In genomic region chr11:78791964-78792363, GRCh38 we compare ENCODE assay signal across 1 cellular context.
TF ChIP-seq lines count a peak whose summit lies in the region.

No MANE protein-coding gene starts in this region.

TF ChIP-seq in IMR-90, 13 proteins besides CTCF, POLR2A, EP300 and RAD21:
- TF ChIP-seq MXI1 (IDR thresholded peaks at IDR 0.05; ENCODE audit: borderline replicate concordance, low read depth, low read length) = no peak
- TF ChIP-seq SMC3 (IDR thresholded peaks at IDR 0.05; ENCODE audit: low read depth, low read length) = no peak
- TF ChIP-seq MAZ (IDR thresholded peaks at IDR 0.05; ENCODE audit: borderline replicate concordance, low read depth, low read length) = no peak
- TF ChIP-seq BHLHE40 (IDR thresholded peaks at IDR 0.05; ENCODE audit: low read depth, low read length) = no peak
- TF ChIP-seq CEBPB (IDR thresholded peaks at IDR 0.05; ENCODE audit: low read depth, low read length) = no peak
